In the genomic region with DNA sequence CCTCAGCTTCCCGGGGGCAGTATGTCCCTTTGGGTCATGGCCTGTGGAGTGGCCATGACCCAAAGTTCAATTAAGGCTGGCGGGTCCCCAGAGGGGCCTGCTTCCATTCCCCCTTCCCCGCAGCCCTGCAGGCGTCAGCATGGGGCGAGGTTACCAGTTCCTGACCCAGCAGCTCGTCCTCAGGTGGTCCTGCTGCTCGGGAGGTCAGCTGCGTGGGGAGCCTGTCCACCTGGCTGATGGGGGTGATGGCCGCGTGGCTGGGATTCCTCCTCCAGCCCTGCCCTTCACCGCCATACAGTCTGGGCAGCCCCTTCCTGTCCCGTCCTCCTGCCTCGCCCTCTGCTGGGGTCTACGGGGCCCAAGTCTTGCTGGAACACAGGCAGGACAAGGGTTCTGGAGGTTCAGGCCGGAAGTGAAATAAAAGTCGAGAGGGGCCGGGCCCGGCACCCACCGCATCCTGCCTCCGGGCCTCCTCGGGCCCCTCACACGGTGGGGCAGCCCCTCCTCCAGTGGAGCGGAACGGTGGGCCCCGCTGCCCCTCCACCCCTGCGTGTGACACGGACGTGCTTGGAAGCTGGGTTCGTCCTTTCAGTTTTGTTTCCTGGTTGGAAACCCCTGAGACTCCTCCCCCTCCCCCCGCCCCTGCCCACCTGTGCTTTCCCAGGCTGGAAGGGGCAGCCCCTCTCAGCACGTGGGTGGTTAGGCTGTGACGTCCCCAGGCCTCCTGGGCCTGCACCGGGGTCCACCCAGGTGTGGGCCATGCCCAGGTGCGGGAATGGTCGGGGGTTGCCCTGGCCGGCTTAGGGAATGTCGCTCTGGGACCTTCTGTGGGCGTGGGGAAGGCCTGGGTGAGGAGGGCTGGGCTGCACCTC, we compare ENCODE assay signal across 8 cellular contexts. TPM values are rescaled to one million over a fixed set of nuclear protein-coding genes. Genes with fewer than 3 reads are reported as not detected.
DNase-seq lines count a peak whose midpoint lies in the region; ATAC-seq and TF ChIP-seq lines count a peak whose summit lies in the region.

No MANE protein-coding gene starts in this region.

- H3K27ac Mint-ChIP-seq in activated naive CD8-positive, alpha-beta T cell treated with anti-CD3 and anti-CD28 coated beads, Interleukin-2, amount 50 U/mL, for 24 hours: peak overlapping the region; percentile 98

- DNase-seq in activated naive CD8-positive, alpha-beta T cell treated with anti-CD3 and anti-CD28 coated beads, Interleukin-2, amount 50 U/mL, for 24 hours: peak; percentile 95
- DNase-seq in SIG-M5 treated with dmso at 0.1 percent for 504 hours (lab: John Stamatoyannopoulos, UW; ENCODE audit: unreplicated experiment) (no peak), NCI-H128 (lab: John Stamatoyannopoulos, UW; ENCODE audit: unreplicated experiment) (no peak)

- H3K27me3 ChIP-seq in mucosa of stomach (ENCODE audit: control insufficient read depth, insufficient read depth, low read length): no peaks in the 10 kb centered on the region
- H3K27me3 ChIP-seq in stomach smooth muscle (ENCODE audit: control insufficient read depth in 1 of 2, insufficient read depth in 2 of 2, low read length in 2 of 2): no peaks in the 10 kb centered on the region

- peaks cover 42% of the 10 kb centered on the region for H3K36me3 Mint-ChIP-seq in activated naive CD8-positive, alpha-beta T cell treated with anti-CD3 and anti-CD28 coated beads, Interleukin-2, amount 50 U/mL, for 24 hours (ENCODE audit: low read depth)

- H3K9ac ChIP-seq in ES-I3 (ENCODE audit: low read depth, low read length) (peak overlapping the region; percentile 9; the same call in 1 of the 2 replicates), mucosa of stomach (ENCODE audit: low read length) (peak overlapping the region; percentile 89), stomach smooth muscle (ENCODE audit: low read length in 2 of 2) (peak overlapping the region in 1 of 2 donors; percentile 38)

- peaks cover 20% of the 10 kb centered on the region for H3K4me1 ChIP-seq in ES-I3 (ENCODE audit: insufficient read depth, low read length)
- peaks cover 60% of the 10 kb centered on the region for H3K4me1 ChIP-seq in mucosa of stomach (ENCODE audit: control insufficient read depth, insufficient read depth, low read length)
- peaks cover 40% of the 10 kb centered on the region for H3K4me1 ChIP-seq in stomach smooth muscle (ENCODE audit: control insufficient read depth, insufficient read depth, low read length)

- H3K27ac ChIP-seq in stomach smooth muscle (ENCODE audit: low read length): no peak overlapping the region

- H3K4me1 Mint-ChIP-seq in activated naive CD8-positive, alpha-beta T cell treated with anti-CD3 and anti-CD28 coated beads, Interleukin-2, amount 50 U/mL, for 24 hours: peaks cover 83% of the 10 kb centered on the region

- no peaks in the 10 kb centered on the region for H3K27me3 Mint-ChIP-seq in activated naive CD8-positive, alpha-beta T cell treated with anti-CD3 and anti-CD28 coated beads, Interleukin-2, amount 50 U/mL, for 24 hours

- H3K9me3 ChIP-seq in ES-I3 (ENCODE audit: control insufficient read depth, insufficient read depth, low read length) (no peaks in the 10 kb centered on the region), mucosa of stomach (ENCODE audit: control insufficient read depth, low read length) (no peaks in the 10 kb centered on the region), stomach smooth muscle (ENCODE audit: control insufficient read depth in 2 of 2, low read length in 2 of 2) (no peaks in the 10 kb centered on the region)

- peak; percentile 46 for ATAC-seq in GM21529 (IDR thresholded peaks at IDR 0.05; ENCODE audit: unreplicated experiment)
- peak; percentile 56 for ATAC-seq in activated naive CD8-positive, alpha-beta T cell treated with anti-CD3 and anti-CD28 coated beads, Interleukin-2, amount 50 U/mL, for 24 hours

- no peaks in the 10 kb centered on the region for H3K9me3 Mint-ChIP-seq in activated naive CD8-positive, alpha-beta T cell treated with anti-CD3 and anti-CD28 coated beads, Interleukin-2, amount 50 U/mL, for 24 hours

- peak overlapping the region; percentile 87 for H3K4me3 Mint-ChIP-seq in activated naive CD8-positive, alpha-beta T cell treated with anti-CD3 and anti-CD28 coated beads, Interleukin-2, amount 50 U/mL, for 24 hours

- no peaks in the 10 kb centered on the region for H3K36me3 ChIP-seq in ES-I3 (ENCODE audit: insufficient read depth, low read length)
- peaks cover 6% of the 10 kb centered on the region for H3K36me3 ChIP-seq in mucosa of stomach (ENCODE audit: control insufficient read depth, insufficient read depth, low read length)
- no peaks in the 10 kb centered on the region for H3K36me3 ChIP-seq in stomach smooth muscle (ENCODE audit: control insufficient read depth in 2 of 2, insufficient read depth in 2 of 2, low read length in 2 of 2)

- H3K4me3 ChIP-seq in mucosa of stomach (ENCODE audit: low read length) (peak overlapping the region; percentile 41), stomach smooth muscle (ENCODE audit: low read length in 2 of 2) (peak overlapping the region; percentile 12 to 47)

TF ChIP-seq in PFSK-1, 5 proteins besides CTCF, POLR2A, EP300 and RAD21:
- TF ChIP-seq TAF1 (IDR thresholded peaks at IDR 0.05; ENCODE audit: borderline replicate concordance, insufficient read depth, low read length) (no peak), SIN3A (IDR thresholded peaks at IDR 0.05; ENCODE audit: borderline replicate concordance, insufficient read depth, low read length) (no peak), POLR2AphosphoS5 (IDR thresholded peaks at IDR 0.05; ENCODE audit: low read depth, low read length) (0 out of 2 replicates have a peak, but pooled peaks have one; percentile 31), FOXP2 (optimal IDR thresholded peaks at IDR 0.05; ENCODE audit: borderline replicate concordance, extremely low read depth, extremely low read length, insufficient read depth) (no peak)
- TF ChIP-seq, protein P1, sequence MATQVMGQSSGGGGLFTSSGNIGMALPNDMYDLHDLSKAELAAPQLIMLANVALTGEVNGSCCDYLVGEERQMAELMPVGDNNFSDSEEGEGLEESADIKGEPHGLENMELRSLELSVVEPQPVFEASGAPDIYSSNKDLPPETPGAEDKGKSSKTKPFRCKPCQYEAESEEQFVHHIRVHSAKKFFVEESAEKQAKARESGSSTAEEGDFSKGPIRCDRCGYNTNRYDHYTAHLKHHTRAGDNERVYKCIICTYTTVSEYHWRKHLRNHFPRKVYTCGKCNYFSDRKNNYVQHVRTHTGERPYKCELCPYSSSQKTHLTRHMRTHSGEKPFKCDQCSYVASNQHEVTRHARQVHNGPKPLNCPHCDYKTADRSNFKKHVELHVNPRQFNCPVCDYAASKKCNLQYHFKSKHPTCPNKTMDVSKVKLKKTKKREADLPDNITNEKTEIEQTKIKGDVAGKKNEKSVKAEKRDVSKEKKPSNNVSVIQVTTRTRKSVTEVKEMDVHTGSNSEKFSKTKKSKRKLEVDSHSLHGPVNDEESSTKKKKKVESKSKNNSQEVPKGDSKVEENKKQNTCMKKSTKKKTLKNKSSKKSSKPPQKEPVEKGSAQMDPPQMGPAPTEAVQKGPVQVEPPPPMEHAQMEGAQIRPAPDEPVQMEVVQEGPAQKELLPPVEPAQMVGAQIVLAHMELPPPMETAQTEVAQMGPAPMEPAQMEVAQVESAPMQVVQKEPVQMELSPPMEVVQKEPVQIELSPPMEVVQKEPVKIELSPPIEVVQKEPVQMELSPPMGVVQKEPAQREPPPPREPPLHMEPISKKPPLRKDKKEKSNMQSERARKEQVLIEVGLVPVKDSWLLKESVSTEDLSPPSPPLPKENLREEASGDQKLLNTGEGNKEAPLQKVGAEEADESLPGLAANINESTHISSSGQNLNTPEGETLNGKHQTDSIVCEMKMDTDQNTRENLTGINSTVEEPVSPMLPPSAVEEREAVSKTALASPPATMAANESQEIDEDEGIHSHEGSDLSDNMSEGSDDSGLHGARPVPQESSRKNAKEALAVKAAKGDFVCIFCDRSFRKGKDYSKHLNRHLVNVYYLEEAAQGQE (IDR thresholded peaks at IDR 0.05; ENCODE audit: insufficient read depth in 1 of 2, low read depth in 2 of 2, low read length in 2 of 2): no peak

RNA-seq across cellular contexts. Expression of a gene that starts 6.8 kb away (rescaled TPM):
- polyA plus RNA-seq in PFSK-1 (2012; ENCODE audit: insufficient read length, low read depth): 785 TPM

RNA-seq across cellular contexts. Expression of a gene that starts 31.6 kb away (rescaled TPM):
- 62.7 TPM for polyA plus RNA-seq in PFSK-1 (2012; ENCODE audit: insufficient read length, low read depth)

RNA-seq across cellular contexts. Expression of a gene that starts 36.2 kb away (rescaled TPM):
- polyA plus RNA-seq in PFSK-1 (2012; ENCODE audit: insufficient read length, low read depth): 10.6 TPM
